8 cellular contexts compared by ENCODE assay signal in the genomic region with DNA sequence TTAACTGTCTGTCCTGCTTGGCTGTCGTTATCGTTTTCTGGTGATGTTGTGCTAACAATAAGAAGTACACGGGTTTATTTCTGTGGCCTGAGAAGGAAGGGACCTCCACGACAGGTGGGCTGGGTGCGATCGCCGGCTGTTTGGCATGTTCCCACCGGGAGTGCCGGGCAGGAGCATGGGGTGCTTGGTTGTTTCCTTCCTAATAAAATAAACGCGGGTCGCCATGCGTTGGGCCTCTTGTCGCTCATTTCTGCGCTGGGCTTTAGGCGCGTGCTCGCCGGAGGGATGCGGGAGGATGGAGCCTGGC. TPM values are rescaled to one million over a fixed set of nuclear protein-coding genes. Genes with fewer than 3 reads are reported as not detected.
DNase-seq lines count a peak whose midpoint lies in the region; ATAC-seq, FAIRE-seq and TF ChIP-seq lines count a peak whose summit lies in the region.

No MANE protein-coding gene starts in this region.

- no TSS peak for BruUV-seq in PC-9 (replicated peaks; lab: Mats Ljungman, UMichigan)

- POLR2A ChIA-PET in PC-9 (lab: Charles Lee; ENCODE audit: unreplicated experiment), result no interaction called here

- H3K4me1 ChIP-seq in PC-9 (replicated peaks; ENCODE audit: insufficient read depth) (peaks cover 7% of the 10 kb centered on the region; the same call in 1 of the 2 replicates), psoas muscle (no peaks in the 10 kb centered on the region), kidney (ENCODE audit: control insufficient read depth in 1 of 2, insufficient read depth in 1 of 2, low read depth in 1 of 2, low read length in 2 of 2) (peaks cover 3 to 10% of the 10 kb centered on the region in 2 donors)

- no peaks in the 10 kb centered on the region for H3K9me3 Mint-ChIP-seq in endothelial cell (ENCODE audit: unreplicated experiment)

- H3K4me3 ChIP-seq in GM08714 (ENCODE audit: low read length) (peak overlapping the region; percentile 13; the same call in 1 of the 2 replicates), PC-9 (peak overlapping the region; percentile 18; the same call in 1 of the 2 replicates), psoas muscle (peak overlapping the region; percentile 52), kidney (ENCODE audit: low read length in 2 of 2) (peak overlapping the region in 1 of 2 donors; percentile 39)

- 3 to 36% (median 26%) methylated on average over 12 to 20 of the region's 20 CpGs for WGBS in psoas muscle, 3 donors

- ATAC-seq in psoas muscle (no peak), GM21381 (IDR thresholded peaks at IDR 0.05; ENCODE audit: unreplicated experiment) (no peak)

- H3K9me2 ChIP-seq in PC-9 (ENCODE audit: insufficient read depth), result no peaks in the 10 kb centered on the region

- peak overlapping the region; percentile 89 for H3K4me3 Mint-ChIP-seq in endothelial cell (ENCODE audit: unreplicated experiment)

- intact Hi-C loops in PC-9 (cut with micrococcal nuclease; ENCODE audit: unreplicated experiment), result no loop called here
- intact Hi-C loops in psoas muscle (cut with DNase I), result no loop called here
- intact Hi-C loops in kidney (cut with DNase I), result no loop called here

- H3K27ac Mint-ChIP-seq in endothelial cell (ENCODE audit: unreplicated experiment), result peak overlapping the region; percentile 70

- H4K20me1 ChIP-seq in PC-9 (ENCODE audit: insufficient read depth), result no peaks in the 10 kb centered on the region

- H3K9me3 ChIP-seq in PC-9 (ENCODE audit: insufficient read depth, low read depth) (no peaks in the 10 kb centered on the region), psoas muscle (no peaks in the 10 kb centered on the region), kidney (ENCODE audit: control insufficient read depth in 1 of 2, low read length in 2 of 2) (no peaks in the 10 kb centered on the region)

- H3K36me3 ChIP-seq in PC-9 (ENCODE audit: low read depth) (no peaks in the 10 kb centered on the region), psoas muscle (ENCODE audit: insufficient read depth in 1 of 2, low read depth in 1 of 2) (peaks cover 2 to 24% of the 10 kb centered on the region in 2 donors), kidney (ENCODE audit: control insufficient read depth in 1 of 2, insufficient read depth in 2 of 2, low read length in 2 of 2) (peaks cover 4 to 13% of the 10 kb centered on the region in 2 donors)

- H3K27me3 ChIP-seq in PC-9 (ENCODE audit: insufficient read depth, low read depth), result no peaks in the 10 kb centered on the region
- H3K27me3 ChIP-seq in psoas muscle (ENCODE audit: insufficient read depth in 3 of 3, low read length in 2 of 3), result no peaks in the 10 kb centered on the region

- H3K36me3 Mint-ChIP-seq in endothelial cell (ENCODE audit: low read depth, unreplicated experiment), result peaks cover 7% of the 10 kb centered on the region

- H3K9ac ChIP-seq in kidney (ENCODE audit: low read length in 2 of 2), result no peak overlapping the region

- H3F3A ChIP-seq in PC-9 (ENCODE audit: insufficient read depth, low read depth), result no peaks in the 10 kb centered on the region; the same call in 1 of the 2 replicates

- DNase-seq in PC-9 (no peak), endothelial cell (ENCODE audit: low spot score) (no peak), psoas muscle (no peak), NCI-H128 (lab: John Stamatoyannopoulos, UW; ENCODE audit: unreplicated experiment) (no peak), NCI-H2171 (lab: John Stamatoyannopoulos, UW) (no peak), kidney (no peak)

- peaks cover 8% of the 10 kb centered on the region for H3K4me1 Mint-ChIP-seq in endothelial cell (ENCODE audit: unreplicated experiment)

- TF ChIP-seq CTCF in PC-9 (conservative IDR thresholded peaks at IDR 0.05) (no peak), endothelial cell (IDR thresholded peaks at IDR 0.05; ENCODE audit: unreplicated experiment) (no peak), psoas muscle (IDR thresholded peaks at IDR 0.05) (no peak), kidney (IDR thresholded peaks at IDR 0.05; ENCODE audit: borderline replicate concordance, extremely low read depth, insufficient read depth) (no peak)

- no peak overlapping the region for H2AFZ ChIP-seq in PC-9

- H3K27me3 Mint-ChIP-seq in endothelial cell (ENCODE audit: unreplicated experiment), result peaks cover 3% of the 10 kb centered on the region

- CTCF ChIA-PET in PC-9 (lab: Charles Lee), result no interaction called here

- no peak for FAIRE-seq in kidney (lab: Jason Lieb, UNC)

- peaks cover 15% of the 10 kb centered on the region for H3K79me2 ChIP-seq in PC-9 (ENCODE audit: low read depth)

- H3K4me2 ChIP-seq in PC-9, result no peak overlapping the region

- H3K27ac ChIP-seq in PC-9, result no peak overlapping the region
- H3K27ac ChIP-seq in psoas muscle, result peak overlapping the region; percentile 68
- peak overlapping the region in 1 of 2 donors; percentile 51 for H3K27ac ChIP-seq in kidney (ENCODE audit: low read depth in 2 of 2, low read length in 2 of 2)

RNA-seq across cellular contexts. Expression of a gene that starts 0.7 kb away (rescaled TPM):
- total RNA-seq in PC-9 (2021), result 116 and 123 TPM in 2 replicates
- 157 TPM for total RNA-seq in endothelial cell (ENCODE audit: unreplicated experiment)
- 10 to 100 TPM; 37.4 to 57.7 (median 49.8) TPM for total RNA-seq in psoas muscle
- polyA plus RNA-seq in psoas muscle, result 10 to 100 TPM; 37.4 to 52.4 (median 50.7) TPM
- 116 TPM for total RNA-seq in kidney
- polyA plus RNA-seq in kidney (ENCODE audit: insufficient read depth, low read depth, low replicate concordance), result 92.5 TPM

RNA-seq across cellular contexts. Expression of a gene that starts 7.7 kb away (rescaled TPM):
- total RNA-seq in PC-9 (2021) (82.1 and 89.4 TPM in 2 replicates), endothelial cell (ENCODE audit: unreplicated experiment) (77.0 TPM), psoas muscle (10 to 100 TPM; 48.6 to 75.7 (median 55.6) TPM), kidney (46.0 TPM)
- polyA plus RNA-seq in psoas muscle (100 to 1,000 TPM in 1 of 3 donors, 10 to 100 TPM in 2; 55.0 to 117 (median 86.5) TPM), kidney (ENCODE audit: insufficient read depth, low read depth, low replicate concordance) (112 TPM)

RNA-seq across cellular contexts. Expression of a gene that starts 7.8 kb away (rescaled TPM):
- total RNA-seq in PC-9 (2021) (112 and 119 TPM in 2 replicates), endothelial cell (ENCODE audit: unreplicated experiment) (100 TPM), psoas muscle (10 to 100 TPM; 34.1 to 38.6 (median 34.5) TPM), kidney (121 TPM)
- polyA plus RNA-seq in psoas muscle (10 to 100 TPM; 28.3 to 37.1 (median 31.0) TPM), kidney (ENCODE audit: insufficient read depth, low read depth, low replicate concordance) (205 TPM)

RNA-seq across cellular contexts. Expression of a gene that starts 21.8 kb away (rescaled TPM):
- total RNA-seq in PC-9 (2021), result 109 and 124 TPM in 2 replicates
- total RNA-seq in endothelial cell (ENCODE audit: unreplicated experiment), result 54.5 TPM
- 1 to 10 TPM; 3.3 to 6.5 (median 6.0) TPM for total RNA-seq in psoas muscle
- 1 to 10 TPM; 1.7 to 2.6 (median 2.5) TPM for polyA plus RNA-seq in psoas muscle
- total RNA-seq in kidney, result 40.5 TPM
- 4.9 TPM for polyA plus RNA-seq in kidney (ENCODE audit: insufficient read depth, low read depth, low replicate concordance)

RNA-seq across cellular contexts. Expression of a gene that starts 24.9 kb away (rescaled TPM):
- total RNA-seq in PC-9 (2021), result 95.8 and 134 TPM in 2 replicates
- 56.4 TPM for total RNA-seq in endothelial cell (ENCODE audit: unreplicated experiment)
- 10 to 100 TPM; 17.7 to 25.5 (median 23.6) TPM for total RNA-seq in psoas muscle
- polyA plus RNA-seq in psoas muscle, result 10 to 100 TPM; 19.2 to 21.8 (median 20.7) TPM
- total RNA-seq in kidney, result 40.2 TPM
- 33.3 TPM for polyA plus RNA-seq in kidney (ENCODE audit: insufficient read depth, low read depth, low replicate concordance)
